8 cellular contexts compared by ENCODE assay signal in the genomic region with DNA sequence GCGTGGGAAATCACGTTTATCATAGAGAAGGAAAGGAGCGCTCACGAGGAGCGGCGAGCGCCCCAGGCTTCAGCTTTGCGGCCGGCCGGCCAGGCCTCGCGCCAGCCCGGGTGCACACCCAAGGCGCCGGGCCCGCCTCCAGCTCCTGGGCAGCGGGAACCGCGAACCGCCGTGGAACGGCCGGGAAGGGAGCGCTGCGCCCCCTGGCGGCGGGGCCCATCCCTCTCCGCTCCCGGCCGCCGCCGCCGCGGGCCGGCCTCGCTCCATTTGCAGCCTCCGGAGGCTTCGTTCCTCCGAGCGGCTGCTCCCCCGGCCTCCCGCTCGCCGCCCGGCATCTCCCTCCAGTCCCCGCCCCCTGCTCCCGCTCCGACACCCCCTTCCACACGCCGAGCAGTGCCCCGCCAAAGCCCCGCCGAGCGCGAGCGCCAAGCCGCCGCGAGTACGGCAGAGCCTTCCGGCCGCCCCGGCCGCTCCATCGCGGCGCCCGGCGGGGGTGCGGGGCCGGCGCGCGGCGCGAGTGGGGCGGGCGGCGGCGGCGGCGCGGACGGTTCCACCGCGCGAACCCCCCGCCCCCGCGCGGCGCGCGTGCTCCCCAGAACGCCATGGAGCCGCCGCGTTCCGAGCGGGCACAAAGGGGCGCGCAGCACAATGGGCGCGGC. TPM values are rescaled to one million over a fixed set of nuclear protein-coding genes. Genes with fewer than 3 reads are reported as not detected.
DNase-seq lines count a peak whose midpoint lies in the region; ATAC-seq and TF ChIP-seq lines count a peak whose summit lies in the region.

No MANE protein-coding gene starts in this region.

- peak; percentile 59 for DNase-seq in COLO829 (ENCODE audit: low spot score)
- DNase-seq in NT2/D1 (ENCODE audit: low read depth, low spot score): no peak
- DNase-seq in activated T-cell treated with anti-CD3 and anti-CD28 coated beads for 24 hours (ENCODE audit: low read depth): peak; percentile 64
- peak; percentile 83 for DNase-seq in epithelial cell of esophagus (ENCODE audit: low read depth)
- peak; percentile 86 to 93 (median 89) for DNase-seq in mucosa of descending colon
- peak; percentile 27 to 38 for DNase-seq in stimulated activated CD8-positive, alpha-beta memory T cell treated with anti-CD3 and anti-CD28 coated beads, Interleukin-4, amount 100 ng/mL, for 4 hours (ENCODE audit: low read depth in 2 of 2, low spot score in 1 of 2)

- intact Hi-C loops in mucosa of descending colon (cut with DNase I, micrococcal nuclease): no loop called here

- H3K4me1 ChIP-seq in NT2/D1 (ENCODE audit: insufficient read depth, insufficient read length): peaks cover 3% of the 10 kb centered on the region
- H3K4me1 ChIP-seq in mucosa of descending colon (ENCODE audit: low read depth): peaks cover 8% of the 10 kb centered on the region

- peak overlapping the region; percentile 88 for H3K9ac ChIP-seq in NT2/D1 (ENCODE audit: insufficient read length, low read depth)

- H3K9me3 ChIP-seq in NT2/D1 (ENCODE audit: insufficient read depth, low read length) (no peaks in the 10 kb centered on the region), mucosa of descending colon (no peaks in the 10 kb centered on the region)

- ATAC-seq in GM19438 (IDR thresholded peaks at IDR 0.05; ENCODE audit: low read depth, unreplicated experiment) (peak; percentile 61), HG03565 (IDR thresholded peaks at IDR 0.05; ENCODE audit: unreplicated experiment) (peak; percentile 52), mucosa of descending colon (peak; percentile 95)

- H3K4me3 ChIP-seq in NT2/D1 (ENCODE audit: insufficient read length, low read depth): peak overlapping the region; percentile 64
- H3K4me3 ChIP-seq in epithelial cell of esophagus (ENCODE audit: low read length): peak overlapping the region; percentile 39
- H3K4me3 ChIP-seq in mucosa of descending colon: peak overlapping the region; percentile 35

- TF ChIP-seq CTCF in epithelial cell of esophagus (IDR thresholded peaks at IDR 0.05; ENCODE audit: insufficient read depth, low read depth, low read length, missing control alignments) (peak; percentile 35), mucosa of descending colon (IDR thresholded peaks at IDR 0.05) (peak; percentile 74)

- peaks cover 2% of the 10 kb centered on the region for H3K36me3 ChIP-seq in NT2/D1 (ENCODE audit: insufficient read depth, insufficient read length, low read length)
- H3K36me3 ChIP-seq in mucosa of descending colon (ENCODE audit: low read depth): no peaks in the 10 kb centered on the region

- H3K27me3 ChIP-seq in NT2/D1 (ENCODE audit: insufficient read depth, insufficient read length): no peaks in the 10 kb centered on the region

RNA-seq across cellular contexts. Expression of a gene that starts 1.0 kb away (rescaled TPM):
- total RNA-seq in mucosa of descending colon: 1 to 10 TPM; 3.6 to 6.7 (median 5.3) TPM
